9 cellular contexts compared by ENCODE assay signal in the genomic region with DNA sequence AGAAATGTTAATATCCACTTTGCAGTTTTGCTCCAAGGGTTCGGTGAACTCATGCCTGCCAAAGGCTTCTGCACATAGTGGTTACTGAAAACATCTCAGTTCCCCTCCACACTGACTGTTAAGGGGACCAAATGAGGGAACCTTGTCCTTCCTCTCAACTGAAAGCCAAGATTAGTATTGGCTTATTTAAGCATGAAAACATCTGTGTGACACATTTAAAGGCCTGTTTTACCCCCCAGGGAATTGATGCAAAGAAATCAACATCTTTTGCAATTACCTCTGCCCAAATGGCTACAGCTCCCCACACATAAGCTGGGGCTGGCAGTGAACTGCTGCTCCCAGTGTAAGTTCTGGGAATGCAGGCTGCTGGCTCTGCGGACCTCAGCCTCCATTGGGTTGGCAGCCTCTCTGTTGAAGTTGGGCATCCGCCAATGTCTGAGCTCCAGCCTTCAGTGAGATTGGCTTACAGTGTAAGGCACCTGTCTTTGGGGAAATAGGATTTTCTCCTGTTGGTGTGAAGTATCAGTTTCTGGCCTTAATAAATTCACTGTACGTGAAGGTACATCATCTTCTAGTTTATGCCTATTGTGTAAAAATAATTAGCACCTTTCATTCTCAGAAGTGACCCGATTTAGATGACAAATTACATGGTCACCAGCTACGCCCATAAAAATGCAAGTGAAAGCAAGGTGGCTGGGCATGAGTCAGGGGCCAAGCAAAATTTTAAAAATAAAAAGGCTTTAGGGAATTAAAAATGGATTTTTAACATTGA.
A peak's percentile ranks its signal among the peaks of the same experiment; 100 is the strongest.
DNase-seq lines count a peak whose midpoint lies in the region; ATAC-seq and TF ChIP-seq lines count a peak whose summit lies in the region.
"Had no signal": no experiment of that assay in that cellular context is flagged by ENCODE, and none has a peak within 500 bp of the region (broad histone marks: within the 10 kb centered on the region; RNA-seq: fewer than 3 reads in every experiment).

No MANE protein-coding gene starts in this region.

- no peaks in the 10 kb centered on the region for H3K79me2 ChIP-seq in osteoblast (ENCODE audit: insufficient read depth, low read length)

- no peak overlapping the region for H2AFZ ChIP-seq in osteoblast (ENCODE audit: low read length)

- H3K27me3 Mint-ChIP-seq in WTC11 (ENCODE audit: low read depth): no peaks in the 10 kb centered on the region
- H3K27me3 Mint-ChIP-seq: dendritic cell treated with granulocyte-macrophage colony-stimulating factor and Interleukin-4, amounts not matched to agents 40 ng/mL and 50 ng/mL, for 4 days had no signal

- H3K9me3 Mint-ChIP-seq in WTC11: 0 out of 2 replicates have a peak, but pooled peaks cover 3% of the 10 kb centered on the region
- H3K9me3 Mint-ChIP-seq: dendritic cell treated with granulocyte-macrophage colony-stimulating factor and Interleukin-4, amounts not matched to agents 40 ng/mL and 50 ng/mL, for 4 days had no signal

- H4K20me1 ChIP-seq in osteoblast (ENCODE audit: insufficient read depth, low read length): no peaks in the 10 kb centered on the region

- peak overlapping the region; percentile 86 for H3K27ac ChIP-seq in VCaP
- no peak overlapping the region for H3K27ac ChIP-seq in osteoblast (ENCODE audit: low read depth, low read length)

- no peak overlapping the region for H3K4me2 ChIP-seq in osteoblast (ENCODE audit: insufficient read depth, low read length)

- H3K4me3 Mint-ChIP-seq in WTC11: no peak overlapping the region
- H3K4me3 Mint-ChIP-seq: dendritic cell treated with granulocyte-macrophage colony-stimulating factor and Interleukin-4, amounts not matched to agents 40 ng/mL and 50 ng/mL, for 4 days had no signal

- no peaks in the 10 kb centered on the region for H3K4me1 ChIP-seq in osteoblast (ENCODE audit: insufficient read depth, low read length)

- peaks cover 3% of the 10 kb centered on the region for H3K36me3 Mint-ChIP-seq in WTC11

- CTCF ChIA-PET in WTC11 (lab: Charles Lee): no interaction called here

- H3K4me1 Mint-ChIP-seq in WTC11: no peaks in the 10 kb centered on the region

- POLR2A ChIA-PET in WTC11 (lab: Charles Lee): no interaction called here

- H3K4me3 ChIP-seq in osteoblast (ENCODE audit: insufficient read depth, low read length): no peak overlapping the region

- DNase-seq in osteoblast (ENCODE audit: insufficient read length, low spot score, missing footprints) (peak; percentile 32), WTC11 (ENCODE audit: low spot score) (no peak), hepatic stellate cell (ENCODE audit: low spot score) (no peak)

- H3K36me3 ChIP-seq in osteoblast (ENCODE audit: insufficient read depth, low read length): no peaks in the 10 kb centered on the region

- no peaks in the 10 kb centered on the region for H3K27me3 ChIP-seq in osteoblast (ENCODE audit: insufficient read depth, low read length)

- no peaks in the 10 kb centered on the region for H3K9me3 ChIP-seq in osteoblast (ENCODE audit: low read depth, low read length)

- H3K27ac Mint-ChIP-seq in WTC11: no peak overlapping the region
- H3K27ac Mint-ChIP-seq: dendritic cell treated with granulocyte-macrophage colony-stimulating factor and Interleukin-4, amounts not matched to agents 40 ng/mL and 50 ng/mL, for 4 days had no signal

- TF ChIP-seq CTCF in VCaP (conservative IDR thresholded peaks at IDR 0.05) (peak; percentile 55), osteoblast (IDR thresholded peaks at IDR 0.05; ENCODE audit: extremely low read depth, low read depth, low read length) (no peak), WTC11 (IDR thresholded peaks at IDR 0.05) (no peak)

- peak; percentile 80 for ATAC-seq in GM18907 (IDR thresholded peaks at IDR 0.05; ENCODE audit: unreplicated experiment)
- ATAC-seq in HG02981 (IDR thresholded peaks at IDR 0.05; ENCODE audit: unreplicated experiment): peak; percentile 66
- no peak for ATAC-seq in HG03045 (IDR thresholded peaks at IDR 0.05; ENCODE audit: unreplicated experiment)
- no peak for ATAC-seq in WTC11
- ATAC-seq in HG03439 (IDR thresholded peaks at IDR 0.05; ENCODE audit: unreplicated experiment): no peak

TF ChIP-seq in WTC11, 78 proteins besides CTCF, POLR2A, EP300 and RAD21:
- TF ChIP-seq RELA (CRISPR knock-in tag; IDR thresholded peaks at IDR 0.05; ENCODE audit: borderline replicate concordance) (no peak), CREB1 (CRISPR knock-in tag; IDR thresholded peaks at IDR 0.05) (no peak), ZNF416 (CRISPR knock-in tag; IDR thresholded peaks at IDR 0.05) (no peak), ZSCAN18 (CRISPR knock-in tag; IDR thresholded peaks at IDR 0.05) (no peak), TEAD1 (CRISPR knock-in tag; IDR thresholded peaks at IDR 0.05) (no peak)
- TF ChIP-seq, protein P1, sequence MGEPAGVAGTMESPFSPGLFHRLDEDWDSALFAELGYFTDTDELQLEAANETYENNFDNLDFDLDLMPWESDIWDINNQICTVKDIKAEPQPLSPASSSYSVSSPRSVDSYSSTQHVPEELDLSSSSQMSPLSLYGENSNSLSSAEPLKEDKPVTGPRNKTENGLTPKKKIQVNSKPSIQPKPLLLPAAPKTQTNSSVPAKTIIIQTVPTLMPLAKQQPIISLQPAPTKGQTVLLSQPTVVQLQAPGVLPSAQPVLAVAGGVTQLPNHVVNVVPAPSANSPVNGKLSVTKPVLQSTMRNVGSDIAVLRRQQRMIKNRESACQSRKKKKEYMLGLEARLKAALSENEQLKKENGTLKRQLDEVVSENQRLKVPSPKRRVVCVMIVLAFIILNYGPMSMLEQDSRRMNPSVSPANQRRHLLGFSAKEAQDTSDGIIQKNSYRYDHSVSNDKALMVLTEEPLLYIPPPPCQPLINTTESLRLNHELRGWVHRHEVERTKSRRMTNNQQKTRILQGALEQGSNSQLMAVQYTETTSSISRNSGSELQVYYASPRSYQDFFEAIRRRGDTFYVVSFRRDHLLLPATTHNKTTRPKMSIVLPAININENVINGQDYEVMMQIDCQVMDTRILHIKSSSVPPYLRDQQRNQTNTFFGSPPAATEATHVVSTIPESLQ (CRISPR knock-in tag; IDR thresholded peaks at IDR 0.05): no peak

Comparison
In these comparisons a context has a peak if more than half of its experiments do, and no peak if none do; other contexts are left out.
1. ATAC-seq: peak in GM18907 (single experiment) and HG02981 (single experiment); none in HG03045 (single experiment), WTC11 (single experiment) and HG03439 (single experiment).